ENCODE assay signal across 8 cellular contexts in genomic region chr15:75450307-75451201, GRCh38. TPM values are rescaled to one million over a fixed set of nuclear protein-coding genes. Genes with fewer than 3 reads are reported as not detected.
DNase-seq lines count a peak whose midpoint lies in the region; TF ChIP-seq lines count a peak whose summit lies in the region.

No MANE protein-coding gene starts in this region.

- DNase-seq in D341Med (ENCODE audit: low spot score) (peak; percentile 91), GOT3 (lab: John Stamatoyannopoulos, UW) (peak; percentile 77), MM.1S (peak; percentile 96), SHP77 (lab: John Stamatoyannopoulos, UW) (peak; percentile 90 to 92), fibroblast of the aortic adventitia (ENCODE audit: low read depth) (peak; percentile 95), nephron progenitor cell (peak; percentile 98)
- DNase-seq in activated effector memory CD4-positive, alpha-beta T cell treated with Interleukin-2 at 50 U/mL for 16 hours = peak; percentile 94
- DNase-seq in stimulated activated naive CD4-positive, alpha-beta T cell treated with Interleukin-2 at 50 U/mL for 16 hours (lab: John Stamatoyannopoulos, UW) = peak; percentile 95

- H3F3A ChIP-seq in MM.1S (ENCODE audit: insufficient read depth, low read length) = peaks cover 37% of the 10 kb centered on the region

- H3K4me1 ChIP-seq in MM.1S (ENCODE audit: low read length) = peaks cover 9% of the 10 kb centered on the region

- TF ChIP-seq CTCF in MM.1S (IDR thresholded peaks at IDR 0.05; ENCODE audit: low read length) (no peak), fibroblast of the aortic adventitia (IDR thresholded peaks at IDR 0.05; ENCODE audit: insufficient read depth, low read length) (no peak), nephron progenitor cell (IDR thresholded peaks at IDR 0.05) (no peak)

- H3K27ac ChIP-seq in MM.1S (ENCODE audit: low read length) = peak overlapping the region; percentile 90; the same call in 1 of the 2 replicates

- H3K4me3 ChIP-seq in MM.1S (ENCODE audit: low read length) = peak overlapping the region; percentile 91
- peak overlapping the region; percentile 97 for H3K4me3 ChIP-seq in fibroblast of the aortic adventitia (ENCODE audit: low read depth, low read length)

- H3K9me3 Mint-ChIP-seq in nephron progenitor cell = no peaks in the 10 kb centered on the region

- H3K9me3 ChIP-seq in MM.1S (replicated peaks; ENCODE audit: insufficient read depth, low read length) = no peaks in the 10 kb centered on the region

- no peaks in the 10 kb centered on the region for H3K36me3 ChIP-seq in MM.1S (replicated peaks; ENCODE audit: insufficient read depth, low read length)

- peak overlapping the region; percentile 97 for H3K4me3 Mint-ChIP-seq in nephron progenitor cell

- peak overlapping the region; percentile 100 for H3K27ac Mint-ChIP-seq in nephron progenitor cell

- peak overlapping the region; percentile 37; the same call in 1 of the 2 replicates for H3K9ac ChIP-seq in MM.1S (ENCODE audit: low read length)

- H2AFZ ChIP-seq in MM.1S (ENCODE audit: low read length) = no peak overlapping the region

- H3K4me2 ChIP-seq in MM.1S (ENCODE audit: low read depth, low read length) = peak overlapping the region; percentile 89

- H3K36me3 Mint-ChIP-seq in nephron progenitor cell (ENCODE audit: low read depth) = peaks cover 19% of the 10 kb centered on the region

- peaks cover 3% of the 10 kb centered on the region for H3K27me3 Mint-ChIP-seq in nephron progenitor cell (ENCODE audit: low read depth, poor library complexity)

- peaks cover 62% of the 10 kb centered on the region for H3K79me2 ChIP-seq in MM.1S (ENCODE audit: low read length)

- H3K4me1 Mint-ChIP-seq in nephron progenitor cell = peaks cover 61% of the 10 kb centered on the region

- no peaks in the 10 kb centered on the region for H3K9me2 ChIP-seq in MM.1S (replicated peaks; ENCODE audit: insufficient read depth, low read length)

- H4K20me1 ChIP-seq in MM.1S (ENCODE audit: insufficient read depth, low read length) = peaks cover 37% of the 10 kb centered on the region

- no peaks in the 10 kb centered on the region for H3K27me3 ChIP-seq in MM.1S (replicated peaks; ENCODE audit: insufficient read depth, low read length)

RNA-seq across cellular contexts. Expression of gene SIN3A, which starts 0.9 kb away (rescaled TPM):
- total RNA-seq in fibroblast of the aortic adventitia (ENCODE audit: low replicate concordance) = 37.3 and 52.9 TPM in 2 replicates

Comparison
In these comparisons a context has a peak if more than half of its experiments do, and no peak if none do; other contexts are left out.
1. Peak in every context shown above with its lines: DNase-seq, H3K4me3 ChIP-seq and H3K27ac ChIP-seq.